ENCODE assay signal across 10 cellular contexts in genomic region chr21:43269461-43269860, GRCh38.
DNase-seq lines count a peak whose midpoint lies in the region; ATAC-seq, FAIRE-seq and TF ChIP-seq lines count a peak whose summit lies in the region.
"Had no signal": no experiment of that assay in that cellular context is flagged by ENCODE, and none has a peak within 500 bp of the region (broad histone marks: within the 10 kb centered on the region; RNA-seq: fewer than 3 reads in every experiment).

No MANE protein-coding gene starts in this region.

- POLR2A ChIA-PET in HepG2 (lab: Yijun Ruan, JAX), result interaction anchor here (1.3 to 1.7 kb wide), 2 partner anchors 60 to 77 kb away, joined by 4 read pairs; no protein-coding TSS in a partner anchor

- ATAC-seq in HepG2 (peak; percentile 32), gastroesophageal sphincter (no peak), HG03097 (IDR thresholded peaks at IDR 0.05; ENCODE audit: low FRiP score, unreplicated experiment) (no peak)

- in situ Hi-C loops in HepG2 (cut with HindIII; ENCODE audit: extremely low pct_ligation_motif_present, low pct_unique_long_range_greater_than_20kb), result no loop called here

- TF ChIP-seq EP300 in HepG2 (IDR thresholded peaks at IDR 0.05; ENCODE audit: low read depth in 2 of 2, low read length in 2 of 2) (no peak), HepG2 (CRISPR knock-in tag; IDR thresholded peaks at IDR 0.05; ENCODE audit: borderline replicate concordance) (no peak), gastroesophageal sphincter (IDR thresholded peaks at IDR 0.05) (no peak)

- H3K27me3 ChIP-seq in HepG2 (ENCODE audit: control insufficient read depth in 1 of 2, insufficient read depth in 2 of 2, low read length in 2 of 2), result peaks cover 8 to 24% of the 10 kb centered on the region in 2 experiments
- peaks cover 54% of the 10 kb centered on the region for H3K27me3 ChIP-seq in gastroesophageal sphincter

- no peak overlapping the region for H3K9ac ChIP-seq in HepG2 (ENCODE audit: insufficient read depth, low read depth, low read length)

- H3K4me3 ChIP-seq in HFF-Myc (replicated peaks; ENCODE audit: low read depth, low read length), result no peak overlapping the region
- H3K4me3 ChIP-seq in HepG2 (replicated peaks in 1 of 3; ENCODE audit: insufficient read depth in 1 of 3, low read depth in 2 of 3, low read length in 3 of 3), result no peak overlapping the region
- H3K4me3 ChIP-seq in gastroesophageal sphincter, result no peak overlapping the region

- no peak for FAIRE-seq in HepG2 (lab: Jason Lieb, UNC)

- H3K27ac ChIP-seq in HepG2 (ENCODE audit: extremely low read length, insufficient read depth, low read length) (no peak overlapping the region), gastroesophageal sphincter (no peak overlapping the region), caudate nucleus (ENCODE audit: low read depth, low read length) (no peak overlapping the region)
- H3K27ac ChIP-seq: VCaP had no signal

- no peaks in the 10 kb centered on the region for H3K79me2 ChIP-seq in HepG2 (ENCODE audit: insufficient read depth, low read length)

- H3K4me2 ChIP-seq in HepG2 (ENCODE audit: low read depth, low read length), result no peak overlapping the region

- TF ChIP-seq POLR2A in HepG2 (IDR thresholded peaks at IDR 0.05; ENCODE audit: insufficient read depth in 1 of 2, low read depth in 2 of 2, low read length in 2 of 2) (no peak), gastroesophageal sphincter (IDR thresholded peaks at IDR 0.05) (no peak)

- intact Hi-C loops in HepG2 (cut with micrococcal nuclease; ENCODE audit: unreplicated experiment), result no loop called here

- TF ChIP-seq RAD21 in HepG2 (CRISPR knock-in tag; IDR thresholded peaks at IDR 0.05), result peak; percentile 44; the same call in 1 of the 2 replicates

- WGBS in HepG2 (ENCODE audit: low lambda C conversion rate), result 67% methylated on average over 8 of the region's 10 CpGs
- WGBS in gastroesophageal sphincter (ENCODE audit: low coverage in 1 of 2), 2 donors, result 100% methylated on average over 1 to 2 of the region's 10 CpGs

- H2AFZ ChIP-seq in HepG2 (ENCODE audit: low read length), result no peak overlapping the region

- no TSS peak for BruUV-seq in HepG2 (replicated peaks; lab: Mats Ljungman, UMichigan)

- H4K20me1 ChIP-seq in HepG2 (ENCODE audit: insufficient read depth, low read length), result no peaks in the 10 kb centered on the region

- CTCF ChIA-PET in HepG2 (lab: Yijun Ruan, JAX; ENCODE audit: low intra/inter-chr PET ratio, low total read pairs), result no interaction called here

- no peak for DNase-seq in AG09319 (ENCODE audit: extremely low read depth, low read depth)
- DNase-seq in HFF-Myc (ENCODE audit: extremely low read depth, low read depth), result no peak
- DNase-seq in activated T-cell treated with anti-CD3 and anti-CD28 coated beads, Interleukin-2, amount 50 U/mL, for 48 hours, result peak; percentile 53 to 63
- no peak for DNase-seq in HepG2 (ENCODE audit: low spot score)
- no peak for DNase-seq in caudate nucleus (lab: John Stamatoyannopoulos, UW)
- no peak for DNase-seq in NCI-H2081 (lab: John Stamatoyannopoulos, UW)
- DNase-seq: EL had no signal

- H3K9me3 ChIP-seq in HepG2 (ENCODE audit: low read length) (no peaks in the 10 kb centered on the region), gastroesophageal sphincter (no peaks in the 10 kb centered on the region)

- TF ChIP-seq CTCF in AG09319 (IDR thresholded peaks at IDR 0.05; ENCODE audit: low read depth, low read length) (0 out of 2 replicates have a peak, but pooled peaks have one; percentile 2), HFF-Myc (IDR thresholded peaks at IDR 0.05; ENCODE audit: low read depth, low read length, missing control alignments) (peak; percentile 39), HepG2 (CRISPR knock-in tag; IDR thresholded peaks at IDR 0.05) (peak; percentile 59), gastroesophageal sphincter (IDR thresholded peaks at IDR 0.05) (no peak)

- H3K4me1 ChIP-seq in HepG2 (ENCODE audit: insufficient read depth, low read length) (peaks cover 70% of the 10 kb centered on the region), gastroesophageal sphincter (no peaks in the 10 kb centered on the region)

- no peaks in the 10 kb centered on the region for H3K36me3 ChIP-seq in HepG2 (replicated peaks in 1 of 2; ENCODE audit: control insufficient read depth in 1 of 2, insufficient read depth in 2 of 2, low read length in 2 of 2)
- no peaks in the 10 kb centered on the region for H3K36me3 ChIP-seq in gastroesophageal sphincter

TF ChIP-seq in HepG2, 621 proteins besides CTCF, POLR2A, EP300 and RAD21 (continues in another document):
- TF ChIP-seq ZMYM3 (CRISPR knock-in tag; IDR thresholded peaks at IDR 0.05) (0 out of 2 replicates have a peak, but pooled peaks have one; percentile 25), SUZ12 (IDR thresholded peaks at IDR 0.05; ENCODE audit: low read depth, low read length) (no peak), JUN (CRISPR knock-in tag; IDR thresholded peaks at IDR 0.05) (no peak), TBX2 (CRISPR knock-in tag; IDR thresholded peaks at IDR 0.05; ENCODE audit: borderline replicate concordance) (0 out of 2 replicates have a peak, but pooled peaks have one; percentile 10), ZNF609 (CRISPR knock-in tag; IDR thresholded peaks at IDR 0.05; ENCODE audit: borderline replicate concordance) (0 out of 2 replicates have a peak, but pooled peaks have one; percentile 15), HNRNPL (IDR thresholded peaks at IDR 0.05; ENCODE audit: low read depth, low read length) (0 out of 2 replicates have a peak, but pooled peaks have one; percentile 82), ZNF124 (CRISPR knock-in tag; IDR thresholded peaks at IDR 0.05) (no peak), MYNN (CRISPR knock-in tag; IDR thresholded peaks at IDR 0.05; ENCODE audit: low read depth) (no peak), ZNF709 (CRISPR knock-in tag; IDR thresholded peaks at IDR 0.05) (no peak), ZNF687 (CRISPR knock-in tag; IDR thresholded peaks at IDR 0.05) (peak; percentile 36; the same call in 1 of the 2 replicates), STAG1 (CRISPR knock-in tag; IDR thresholded peaks at IDR 0.05) (peak; percentile 39), FOXC1 (CRISPR knock-in tag; IDR thresholded peaks at IDR 0.05; ENCODE audit: borderline replicate concordance) (no peak), SP5 (CRISPR knock-in tag; IDR thresholded peaks at IDR 0.05; ENCODE audit: borderline replicate concordance, low read depth) (peak; percentile 39; the same call in 1 of the 2 replicates)

Comparison
In these comparisons a context has a peak if more than half of its experiments do, and no peak if none do; other contexts are left out.
1. DNase-seq: peak in activated T-cell treated with anti-CD3 and anti-CD28 coated beads, Interleukin-2, amount 50 U/mL, for 48 hours (2 of 2); none in AG09319 (single experiment), HFF-Myc (single experiment), HepG2 (single experiment), caudate nucleus (0 of 61) and NCI-H2081 (0 of 2).
2. CTCF ChIP-seq: peak in AG09319 (single experiment), HFF-Myc (single experiment) and HepG2 (single experiment); none in gastroesophageal sphincter (0 of 4).